ENCODE assay signal across 13 cellular contexts in the genomic region with DNA sequence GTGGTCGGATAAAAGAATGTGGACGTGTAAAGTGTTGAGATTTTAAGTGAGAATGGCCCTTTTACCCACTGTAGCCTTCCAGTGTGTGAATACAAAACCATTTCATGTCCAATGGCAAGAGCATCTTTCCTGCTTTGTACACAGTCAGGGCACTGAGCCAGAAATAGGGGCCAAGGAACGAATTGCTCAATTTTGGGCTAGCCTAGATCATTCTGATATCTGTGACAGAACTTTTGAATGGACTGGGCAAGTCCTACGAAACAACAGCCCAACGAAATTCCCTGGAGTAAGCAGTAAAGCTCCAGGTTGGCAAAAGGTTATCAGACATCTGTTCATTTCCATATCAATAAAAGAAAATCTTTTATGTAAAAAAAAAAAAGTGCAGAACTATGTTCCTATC. TPM values are rescaled to one million over a fixed set of nuclear protein-coding genes. Genes with fewer than 3 reads are reported as not detected.
"Had no signal": no experiment of that assay in that cellular context is flagged by ENCODE, and none has a peak within 500 bp of the region (broad histone marks: within the 10 kb centered on the region; RNA-seq: fewer than 3 reads in every experiment).

No MANE protein-coding gene starts in this region.

- ATAC-seq: esophagus mucosa; stimulated activated memory B cell treated with anti-CD40 and anti-IgM and Interleukin-4, amounts not matched to agents 10 μg/mL and 1 μg/mL and 100 μg/mL, for 72 hours; T-helper 17 cell had no signal

- H3K9me3 ChIP-seq: SJSA1, thoracic aorta had no signal

- H3K27ac ChIP-seq: SJSA1, thoracic aorta, VCaP had no signal

- DNase-seq: activated CD4-positive, CD25-positive, alpha-beta regulatory T cell treated with anti-CD3 and anti-CD28 coated beads, Interleukin-2, amount 50 U/mL, for 72 hours; activated CD8-positive, alpha-beta memory T cell treated with anti-CD3 and anti-CD28 coated beads for 24 hours; activated gamma-delta T cell; amniotic stem cell; effector CD4-positive, alpha-beta T cell; hypothalamus; stimulated activated CD4-positive, alpha-beta T cell treated with anti-CD3 and anti-CD28 coated beads, Interleukin-4, amount 100 ng/mL, for 4 hours; T-helper 17 cell had no signal

- H3K36me3 ChIP-seq: thoracic aorta had no signal

- H3K4me3 ChIP-seq: SJSA1, thoracic aorta had no signal

RNA-seq across cellular contexts. Expression of a gene that starts 5.5 kb away (rescaled TPM):
- total RNA-seq: T-helper 17 cell had no signal
